In the genomic region with DNA sequence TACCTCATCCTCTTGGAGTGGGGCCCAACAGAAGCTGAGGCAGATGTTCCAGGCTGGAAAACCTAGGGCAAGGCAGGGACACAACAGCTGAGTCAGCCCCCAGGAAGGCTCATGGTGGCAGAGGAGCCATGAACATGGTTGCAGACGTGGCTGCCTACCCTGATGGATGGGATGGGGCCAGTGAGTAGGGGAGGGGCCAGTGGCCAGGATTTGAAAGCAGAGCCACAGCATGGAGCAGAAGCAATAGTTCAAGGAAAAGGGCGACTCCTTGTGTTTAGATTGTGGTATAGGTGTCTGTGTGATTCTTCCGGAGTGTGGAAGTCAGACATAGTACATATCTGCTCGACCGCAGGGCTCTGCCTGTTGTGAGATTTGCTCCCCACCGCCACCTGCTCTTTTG, we compare ENCODE assay signal across 1 cellular context.
TF ChIP-seq lines count a peak whose summit lies in the region.

No MANE protein-coding gene starts in this region.

TF ChIP-seq in K562, 482 proteins besides CTCF, POLR2A, EP300 and RAD21 (continued from another document):
- TF ChIP-seq, protein P1, sequence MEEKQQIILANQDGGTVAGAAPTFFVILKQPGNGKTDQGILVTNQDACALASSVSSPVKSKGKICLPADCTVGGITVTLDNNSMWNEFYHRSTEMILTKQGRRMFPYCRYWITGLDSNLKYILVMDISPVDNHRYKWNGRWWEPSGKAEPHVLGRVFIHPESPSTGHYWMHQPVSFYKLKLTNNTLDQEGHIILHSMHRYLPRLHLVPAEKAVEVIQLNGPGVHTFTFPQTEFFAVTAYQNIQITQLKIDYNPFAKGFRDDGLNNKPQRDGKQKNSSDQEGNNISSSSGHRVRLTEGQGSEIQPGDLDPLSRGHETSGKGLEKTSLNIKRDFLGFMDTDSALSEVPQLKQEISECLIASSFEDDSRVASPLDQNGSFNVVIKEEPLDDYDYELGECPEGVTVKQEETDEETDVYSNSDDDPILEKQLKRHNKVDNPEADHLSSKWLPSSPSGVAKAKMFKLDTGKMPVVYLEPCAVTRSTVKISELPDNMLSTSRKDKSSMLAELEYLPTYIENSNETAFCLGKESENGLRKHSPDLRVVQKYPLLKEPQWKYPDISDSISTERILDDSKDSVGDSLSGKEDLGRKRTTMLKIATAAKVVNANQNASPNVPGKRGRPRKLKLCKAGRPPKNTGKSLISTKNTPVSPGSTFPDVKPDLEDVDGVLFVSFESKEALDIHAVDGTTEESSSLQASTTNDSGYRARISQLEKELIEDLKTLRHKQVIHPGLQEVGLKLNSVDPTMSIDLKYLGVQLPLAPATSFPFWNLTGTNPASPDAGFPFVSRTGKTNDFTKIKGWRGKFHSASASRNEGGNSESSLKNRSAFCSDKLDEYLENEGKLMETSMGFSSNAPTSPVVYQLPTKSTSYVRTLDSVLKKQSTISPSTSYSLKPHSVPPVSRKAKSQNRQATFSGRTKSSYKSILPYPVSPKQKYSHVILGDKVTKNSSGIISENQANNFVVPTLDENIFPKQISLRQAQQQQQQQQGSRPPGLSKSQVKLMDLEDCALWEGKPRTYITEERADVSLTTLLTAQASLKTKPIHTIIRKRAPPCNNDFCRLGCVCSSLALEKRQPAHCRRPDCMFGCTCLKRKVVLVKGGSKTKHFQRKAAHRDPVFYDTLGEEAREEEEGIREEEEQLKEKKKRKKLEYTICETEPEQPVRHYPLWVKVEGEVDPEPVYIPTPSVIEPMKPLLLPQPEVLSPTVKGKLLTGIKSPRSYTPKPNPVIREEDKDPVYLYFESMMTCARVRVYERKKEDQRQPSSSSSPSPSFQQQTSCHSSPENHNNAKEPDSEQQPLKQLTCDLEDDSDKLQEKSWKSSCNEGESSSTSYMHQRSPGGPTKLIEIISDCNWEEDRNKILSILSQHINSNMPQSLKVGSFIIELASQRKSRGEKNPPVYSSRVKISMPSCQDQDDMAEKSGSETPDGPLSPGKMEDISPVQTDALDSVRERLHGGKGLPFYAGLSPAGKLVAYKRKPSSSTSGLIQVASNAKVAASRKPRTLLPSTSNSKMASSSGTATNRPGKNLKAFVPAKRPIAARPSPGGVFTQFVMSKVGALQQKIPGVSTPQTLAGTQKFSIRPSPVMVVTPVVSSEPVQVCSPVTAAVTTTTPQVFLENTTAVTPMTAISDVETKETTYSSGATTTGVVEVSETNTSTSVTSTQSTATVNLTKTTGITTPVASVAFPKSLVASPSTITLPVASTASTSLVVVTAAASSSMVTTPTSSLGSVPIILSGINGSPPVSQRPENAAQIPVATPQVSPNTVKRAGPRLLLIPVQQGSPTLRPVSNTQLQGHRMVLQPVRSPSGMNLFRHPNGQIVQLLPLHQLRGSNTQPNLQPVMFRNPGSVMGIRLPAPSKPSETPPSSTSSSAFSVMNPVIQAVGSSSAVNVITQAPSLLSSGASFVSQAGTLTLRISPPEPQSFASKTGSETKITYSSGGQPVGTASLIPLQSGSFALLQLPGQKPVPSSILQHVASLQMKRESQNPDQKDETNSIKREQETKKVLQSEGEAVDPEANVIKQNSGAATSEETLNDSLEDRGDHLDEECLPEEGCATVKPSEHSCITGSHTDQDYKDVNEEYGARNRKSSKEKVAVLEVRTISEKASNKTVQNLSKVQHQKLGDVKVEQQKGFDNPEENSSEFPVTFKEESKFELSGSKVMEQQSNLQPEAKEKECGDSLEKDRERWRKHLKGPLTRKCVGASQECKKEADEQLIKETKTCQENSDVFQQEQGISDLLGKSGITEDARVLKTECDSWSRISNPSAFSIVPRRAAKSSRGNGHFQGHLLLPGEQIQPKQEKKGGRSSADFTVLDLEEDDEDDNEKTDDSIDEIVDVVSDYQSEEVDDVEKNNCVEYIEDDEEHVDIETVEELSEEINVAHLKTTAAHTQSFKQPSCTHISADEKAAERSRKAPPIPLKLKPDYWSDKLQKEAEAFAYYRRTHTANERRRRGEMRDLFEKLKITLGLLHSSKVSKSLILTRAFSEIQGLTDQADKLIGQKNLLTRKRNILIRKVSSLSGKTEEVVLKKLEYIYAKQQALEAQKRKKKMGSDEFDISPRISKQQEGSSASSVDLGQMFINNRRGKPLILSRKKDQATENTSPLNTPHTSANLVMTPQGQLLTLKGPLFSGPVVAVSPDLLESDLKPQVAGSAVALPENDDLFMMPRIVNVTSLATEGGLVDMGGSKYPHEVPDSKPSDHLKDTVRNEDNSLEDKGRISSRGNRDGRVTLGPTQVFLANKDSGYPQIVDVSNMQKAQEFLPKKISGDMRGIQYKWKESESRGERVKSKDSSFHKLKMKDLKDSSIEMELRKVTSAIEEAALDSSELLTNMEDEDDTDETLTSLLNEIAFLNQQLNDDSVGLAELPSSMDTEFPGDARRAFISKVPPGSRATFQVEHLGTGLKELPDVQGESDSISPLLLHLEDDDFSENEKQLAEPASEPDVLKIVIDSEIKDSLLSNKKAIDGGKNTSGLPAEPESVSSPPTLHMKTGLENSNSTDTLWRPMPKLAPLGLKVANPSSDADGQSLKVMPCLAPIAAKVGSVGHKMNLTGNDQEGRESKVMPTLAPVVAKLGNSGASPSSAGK (IDR thresholded peaks at IDR 0.05): 0 out of 2 replicates have a peak, but pooled peaks have one; percentile 10
- TF ChIP-seq DPF2 (IDR thresholded peaks at IDR 0.05) (0 out of 2 replicates have a peak, but pooled peaks have one; percentile 18), MEIS2 (IDR thresholded peaks at IDR 0.05; ENCODE audit: partially characterized antibody) (peak; percentile 14), ETV1 (tag; conservative IDR thresholded peaks at IDR 0.05; ENCODE audit: low read depth) (peak; percentile 74), NCOR1 (IDR thresholded peaks at IDR 0.05) (0 out of 2 replicates have a peak, but pooled peaks have one; percentile 12), NRF1 (conservative IDR thresholded peaks at IDR 0.05 in 1 of 2, IDR thresholded peaks at IDR 0.05 in 1 of 2) (0 out of 4 replicates have a peak, but pooled peaks of 1 of the 2 experiments have one; percentile 11), L3MBTL2 (IDR thresholded peaks at IDR 0.05) (0 out of 2 replicates have a peak, but pooled peaks have one; percentile 27), HCFC1 (IDR thresholded peaks at IDR 0.05; ENCODE audit: low read depth, low read length) (0 out of 2 replicates have a peak, but pooled peaks have one; percentile 11), CBFA2T3 (IDR thresholded peaks at IDR 0.05) (0 out of 2 replicates have a peak, but pooled peaks have one; percentile 34), YY1 (IDR thresholded peaks at IDR 0.05; ENCODE audit: borderline replicate concordance in 1 of 3, control insufficient read depth in 1 of 3, extremely low read depth in 1 of 3, insufficient read depth in 3 of 3, insufficient read length in 1 of 3, insufficient replicate concordance in 2 of 3, low read depth in 1 of 3, low read length in 2 of 3) (peak in 1 of 3 experiments; percentile 23), MAZ (CRISPR knock-in tag; conservative IDR thresholded peaks at IDR 0.05 in 1 of 2, IDR thresholded peaks at IDR 0.05 in 1 of 2) (peak in 1 of 2 experiments; percentile 47; a peak in 2 of 4 replicates), BDP1 (IDR thresholded peaks at IDR 0.05; ENCODE audit: insufficient read depth, insufficient read length) (no peak), ZNF3 (CRISPR knock-in tag; IDR thresholded peaks at IDR 0.05) (no peak), NBN (IDR thresholded peaks at IDR 0.05; ENCODE audit: low read depth) (0 out of 2 replicates have a peak, but pooled peaks have one; percentile 29), TARDBP (IDR thresholded peaks at IDR 0.05) (no peak), TCF7L2 (IDR thresholded peaks at IDR 0.05; ENCODE audit: low read depth, low read length) (no peak), ATF7 (IDR thresholded peaks at IDR 0.05) (0 out of 2 replicates have a peak, but pooled peaks have one; percentile 27), JUND (IDR thresholded peaks at IDR 0.05; ENCODE audit: borderline replicate concordance, low read depth, low read length) (0 out of 2 replicates have a peak, but pooled peaks have one; percentile 16), JUND (tag; IDR thresholded peaks at IDR 0.05; ENCODE audit: borderline replicate concordance, low read depth, low read length) (no peak; the same call in 2 of the 3 replicates), CREM (IDR thresholded peaks at IDR 0.05; ENCODE audit: low read depth) (0 out of 2 replicates have a peak, but pooled peaks have one; percentile 44), RCOR1 (IDR thresholded peaks at IDR 0.05; ENCODE audit: borderline replicate concordance in 1 of 2, low read depth in 2 of 2, low read length in 2 of 2) (peak in 1 of 2 experiments; percentile 46; a peak in 1 of 4 replicates)
- TF ChIP-seq, protein P2, sequence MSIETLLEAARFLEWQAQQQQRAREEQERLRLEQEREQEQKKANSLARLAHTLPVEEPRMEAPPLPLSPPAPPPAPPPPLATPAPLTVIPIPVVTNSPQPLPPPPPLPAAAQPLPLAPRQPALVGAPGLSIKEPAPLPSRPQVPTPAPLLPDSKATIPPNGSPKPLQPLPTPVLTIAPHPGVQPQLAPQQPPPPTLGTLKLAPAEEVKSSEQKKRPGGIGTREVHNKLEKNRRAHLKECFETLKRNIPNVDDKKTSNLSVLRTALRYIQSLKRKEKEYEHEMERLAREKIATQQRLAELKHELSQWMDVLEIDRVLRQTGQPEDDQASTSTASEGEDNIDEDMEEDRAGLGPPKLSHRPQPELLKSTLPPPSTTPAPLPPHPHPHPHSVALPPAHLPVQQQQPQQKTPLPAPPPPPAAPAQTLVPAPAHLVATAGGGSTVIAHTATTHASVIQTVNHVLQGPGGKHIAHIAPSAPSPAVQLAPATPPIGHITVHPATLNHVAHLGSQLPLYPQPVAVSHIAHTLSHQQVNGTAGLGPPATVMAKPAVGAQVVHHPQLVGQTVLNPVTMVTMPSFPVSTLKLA (conservative IDR thresholded peaks at IDR 0.05): 0 out of 4 replicates have a peak, but pooled peaks of 1 of the 2 experiments have one; percentile 26
- TF ChIP-seq, protein P3, sequence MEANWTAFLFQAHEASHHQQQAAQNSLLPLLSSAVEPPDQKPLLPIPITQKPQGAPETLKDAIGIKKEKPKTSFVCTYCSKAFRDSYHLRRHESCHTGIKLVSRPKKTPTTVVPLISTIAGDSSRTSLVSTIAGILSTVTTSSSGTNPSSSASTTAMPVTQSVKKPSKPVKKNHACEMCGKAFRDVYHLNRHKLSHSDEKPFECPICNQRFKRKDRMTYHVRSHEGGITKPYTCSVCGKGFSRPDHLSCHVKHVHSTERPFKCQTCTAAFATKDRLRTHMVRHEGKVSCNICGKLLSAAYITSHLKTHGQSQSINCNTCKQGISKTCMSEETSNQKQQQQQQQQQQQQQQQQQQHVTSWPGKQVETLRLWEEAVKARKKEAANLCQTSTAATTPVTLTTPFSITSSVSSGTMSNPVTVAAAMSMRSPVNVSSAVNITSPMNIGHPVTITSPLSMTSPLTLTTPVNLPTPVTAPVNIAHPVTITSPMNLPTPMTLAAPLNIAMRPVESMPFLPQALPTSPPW (CRISPR knock-in tag; IDR thresholded peaks at IDR 0.05): peak; percentile 43; the same call in 1 of the 2 replicates
- TF ChIP-seq, protein P4, sequence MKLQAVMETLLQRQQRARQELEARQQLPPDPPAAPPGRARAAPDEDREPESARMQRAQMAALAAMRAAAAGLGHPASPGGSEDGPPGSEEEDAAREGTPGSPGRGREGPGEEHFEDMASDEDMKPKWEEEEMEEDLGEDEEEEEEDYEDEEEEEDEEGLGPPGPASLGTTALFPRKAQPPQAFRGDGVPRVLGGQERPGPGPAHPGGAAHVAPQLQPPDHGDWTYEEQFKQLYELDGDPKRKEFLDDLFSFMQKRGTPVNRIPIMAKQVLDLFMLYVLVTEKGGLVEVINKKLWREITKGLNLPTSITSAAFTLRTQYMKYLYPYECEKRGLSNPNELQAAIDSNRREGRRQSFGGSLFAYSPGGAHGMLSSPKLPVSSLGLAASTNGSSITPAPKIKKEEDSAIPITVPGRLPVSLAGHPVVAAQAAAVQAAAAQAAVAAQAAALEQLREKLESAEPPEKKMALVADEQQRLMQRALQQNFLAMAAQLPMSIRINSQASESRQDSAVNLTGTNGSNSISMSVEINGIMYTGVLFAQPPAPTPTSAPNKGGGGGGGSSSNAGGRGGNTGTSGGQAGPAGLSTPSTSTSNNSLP (IDR thresholded peaks at IDR 0.05; ENCODE audit: borderline replicate concordance, low read depth, low read length): peak; percentile 84; the same call in 1 of the 2 replicates
- TF ChIP-seq, protein P5, sequence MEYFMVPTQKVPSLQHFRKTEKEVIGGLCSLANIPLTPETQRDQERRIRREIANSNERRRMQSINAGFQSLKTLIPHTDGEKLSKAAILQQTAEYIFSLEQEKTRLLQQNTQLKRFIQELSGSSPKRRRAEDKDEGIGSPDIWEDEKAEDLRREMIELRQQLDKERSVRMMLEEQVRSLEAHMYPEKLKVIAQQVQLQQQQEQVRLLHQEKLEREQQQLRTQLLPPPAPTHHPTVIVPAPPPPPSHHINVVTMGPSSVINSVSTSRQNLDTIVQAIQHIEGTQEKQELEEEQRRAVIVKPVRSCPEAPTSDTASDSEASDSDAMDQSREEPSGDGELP (CRISPR knock-in tag; IDR thresholded peaks at IDR 0.05; ENCODE audit: borderline replicate concordance): no peak; the same call in 1 of the 2 replicates
- TF ChIP-seq, protein P6, sequence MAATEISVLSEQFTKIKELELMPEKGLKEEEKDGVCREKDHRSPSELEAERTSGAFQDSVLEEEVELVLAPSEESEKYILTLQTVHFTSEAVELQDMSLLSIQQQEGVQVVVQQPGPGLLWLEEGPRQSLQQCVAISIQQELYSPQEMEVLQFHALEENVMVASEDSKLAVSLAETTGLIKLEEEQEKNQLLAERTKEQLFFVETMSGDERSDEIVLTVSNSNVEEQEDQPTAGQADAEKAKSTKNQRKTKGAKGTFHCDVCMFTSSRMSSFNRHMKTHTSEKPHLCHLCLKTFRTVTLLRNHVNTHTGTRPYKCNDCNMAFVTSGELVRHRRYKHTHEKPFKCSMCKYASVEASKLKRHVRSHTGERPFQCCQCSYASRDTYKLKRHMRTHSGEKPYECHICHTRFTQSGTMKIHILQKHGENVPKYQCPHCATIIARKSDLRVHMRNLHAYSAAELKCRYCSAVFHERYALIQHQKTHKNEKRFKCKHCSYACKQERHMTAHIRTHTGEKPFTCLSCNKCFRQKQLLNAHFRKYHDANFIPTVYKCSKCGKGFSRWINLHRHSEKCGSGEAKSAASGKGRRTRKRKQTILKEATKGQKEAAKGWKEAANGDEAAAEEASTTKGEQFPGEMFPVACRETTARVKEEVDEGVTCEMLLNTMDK (IDR thresholded peaks at IDR 0.05; ENCODE audit: borderline replicate concordance, insufficient read depth, low read depth, low read length, poor library complexity, severe bottlenecking): peak; percentile 57
TF ChIP-seq in K562: peak in this region for 23.
